11 cellular contexts compared by ENCODE assay signal in genomic region chr12:21642707-21643389, GRCh38. TPM values are rescaled to one million over a fixed set of nuclear protein-coding genes. Genes with fewer than 3 reads are reported as not detected.
DNase-seq lines count a peak whose midpoint lies in the region; ATAC-seq and TF ChIP-seq lines count a peak whose summit lies in the region.
"Had no signal": no experiment of that assay in that cellular context is flagged by ENCODE, and none has a peak within 500 bp of the region (broad histone marks: within the 10 kb centered on the region; RNA-seq: fewer than 3 reads in every experiment).

No MANE protein-coding gene starts in this region.

- no TSS peak for BruUV-seq in A673 (replicated peaks; lab: Mats Ljungman, UMichigan)
- BruUV-seq in Calu3 (replicated peaks; lab: Mats Ljungman, UMichigan): no TSS peak

- CTCF ChIA-PET in A673 (lab: Charles Lee): no interaction called here
- CTCF ChIA-PET in Calu3 (lab: Charles Lee): no interaction called here

- POLR2A ChIA-PET in A673 (lab: Charles Lee; ENCODE audit: low non-redundant PET): no interaction called here

- no peak overlapping the region for H3K4me3 ChIP-seq in A673 (ENCODE audit: low read depth, low read length, poor library complexity, severe bottlenecking)
- peak overlapping the region; percentile 9 for H3K4me3 ChIP-seq in endodermal cell (ENCODE audit: low read length)
- H3K4me3 ChIP-seq: lower lobe of right lung had no signal

- WGBS in endodermal cell (ENCODE audit: insufficient coverage in 1 of 2, insufficient read length in 1 of 2), 2 experiments: 80 to 83% methylated on average over 1 of the region's 1 CpG

- H3K4me1 Mint-ChIP-seq in endodermal cell (peaks cover 63% of the 10 kb centered on the region), Calu3 (ENCODE audit: low read depth, unreplicated experiment) (peaks cover 83% of the 10 kb centered on the region)

- ATAC-seq in GM19351 (IDR thresholded peaks at IDR 0.05; ENCODE audit: unreplicated experiment) (peak; percentile 69), HG03565 (IDR thresholded peaks at IDR 0.05; ENCODE audit: unreplicated experiment) (peak; percentile 57), GM21390 (IDR thresholded peaks at IDR 0.05; ENCODE audit: unreplicated experiment) (no peak)

- peak overlapping the region; percentile 4 for H3K27ac Mint-ChIP-seq in endodermal cell
- H3K27ac Mint-ChIP-seq in Calu3 (ENCODE audit: unreplicated experiment): no peak overlapping the region

- H3K4me1 ChIP-seq in A673 (ENCODE audit: insufficient read depth, low read length, poor library complexity, severe bottlenecking) (peaks cover 52% of the 10 kb centered on the region), endodermal cell (ENCODE audit: control insufficient read depth, insufficient read depth, low read length) (peaks cover 13% of the 10 kb centered on the region)

- intact Hi-C loops in A673 (cut with micrococcal nuclease; ENCODE audit: unreplicated experiment): no loop called here
- intact Hi-C loops in Calu3 (cut with micrococcal nuclease; ENCODE audit: unreplicated experiment): loop anchor here (2.0 to 10.0 kb wide), 2 partner anchors 38 to 208 kb away; partner anchors contain the start of gene PYROXD1

- TF ChIP-seq CTCF in A673 (conservative IDR thresholded peaks at IDR 0.05; ENCODE audit: low read depth, low read length): no peak
- TF ChIP-seq CTCF in endodermal cell (conservative IDR thresholded peaks at IDR 0.05): no peak
- no peak for TF ChIP-seq CTCF in Calu3 (IDR thresholded peaks at IDR 0.05; ENCODE audit: unreplicated experiment)

- H3K4me3 Mint-ChIP-seq in endodermal cell: no peak overlapping the region
- no peak overlapping the region for H3K4me3 Mint-ChIP-seq in Calu3 (ENCODE audit: low read depth, unreplicated experiment)

- H3K9me3 ChIP-seq in A673 (ENCODE audit: low read depth, low read length, poor library complexity, severe bottlenecking) (no peaks in the 10 kb centered on the region), endodermal cell (ENCODE audit: control insufficient read depth, low read length) (peaks cover 4% of the 10 kb centered on the region)
- H3K9me3 ChIP-seq: BE2C, lower lobe of right lung had no signal

- H3K9me3 Mint-ChIP-seq in endodermal cell (peaks cover 6% of the 10 kb centered on the region), Calu3 (ENCODE audit: low read depth, unreplicated experiment) (no peaks in the 10 kb centered on the region)

- H3K27ac ChIP-seq in A673 (ENCODE audit: low read depth, low read length, poor library complexity, severe bottlenecking) (peak overlapping the region; percentile 50), endodermal cell (ENCODE audit: low read depth, low read length) (no peak overlapping the region)
- H3K27ac ChIP-seq: lower lobe of right lung had no signal

- DNase-seq in A673 (ENCODE audit: low spot score) (no peak), endodermal cell (no peak), NCI-H774 (lab: John Stamatoyannopoulos, UW) (no peak), NCI-H1694 (lab: John Stamatoyannopoulos, UW) (no peak), Calu3 (no peak)
- DNase-seq: BE2C, lower lobe of right lung had no signal

- no peak overlapping the region for H3K9ac ChIP-seq in endodermal cell (ENCODE audit: extremely low read depth, low read length, poor library complexity, severe bottlenecking)

- H3K36me3 Mint-ChIP-seq in endodermal cell (ENCODE audit: low read depth) (peaks cover 89% of the 10 kb centered on the region), Calu3 (ENCODE audit: insufficient read depth, unreplicated experiment) (peaks cover 88% of the 10 kb centered on the region)

- no peaks in the 10 kb centered on the region for H3K27me3 Mint-ChIP-seq in endodermal cell (ENCODE audit: insufficient read depth)
- H3K27me3 Mint-ChIP-seq in Calu3 (ENCODE audit: unreplicated experiment): no peaks in the 10 kb centered on the region

- H3K36me3 ChIP-seq in A673 (ENCODE audit: insufficient read depth, low read length, poor library complexity, severe bottlenecking) (peaks cover 94% of the 10 kb centered on the region), endodermal cell (ENCODE audit: control insufficient read depth, insufficient read depth, low read length) (peaks cover 85% of the 10 kb centered on the region)

- H3K27me3 ChIP-seq in A673 (replicated peaks; ENCODE audit: insufficient read depth, low read depth, low read length, poor library complexity): no peaks in the 10 kb centered on the region
- H3K27me3 ChIP-seq in endodermal cell (ENCODE audit: control insufficient read depth, insufficient read depth, low read length, poor library complexity, severe bottlenecking): no peaks in the 10 kb centered on the region
- H3K27me3 ChIP-seq: BE2C had no signal

RNA-seq across cellular contexts. Expression of gene LDHB, which starts 14.8 kb away (rescaled TPM):
- total RNA-seq in A673 (2021): 1,201 and 1,223 TPM in 2 replicates
- total RNA-seq in endodermal cell: 1,000 to 10,000 TPM in 1 of 2 donors, 100 to 1,000 TPM in 1; 917 to 1,694 TPM
- 934 TPM for polyA plus RNA-seq in endodermal cell (2013, experiment 1 of 2)
- polyA plus RNA-seq in endodermal cell (2013, experiment 2 of 2): 808 TPM
- 816 and 826 TPM in 2 replicates for total RNA-seq in Calu3 (2022)

RNA-seq across cellular contexts. Expression of gene GYS2, which starts 38.2 kb away (rescaled TPM):
- total RNA-seq in A673 (2021) (0.11 TPM in 1 of 2 replicates, not detected in the other), endodermal cell (not detected), Calu3 (2022) (not detected in 2 replicates)
- not detected for polyA plus RNA-seq in endodermal cell (2013, experiment 1 of 2)
- not detected for polyA plus RNA-seq in endodermal cell (2013, experiment 2 of 2)
- total RNA-seq: lower lobe of right lung, renal cortical epithelial cell had no signal
